8 cellular contexts compared by ENCODE assay signal in genomic region chr15:73677146-73677607, GRCh38. TPM values are rescaled to one million over a fixed set of nuclear protein-coding genes. Genes with fewer than 3 reads are reported as not detected.
DNase-seq lines count a peak whose midpoint lies in the region; ATAC-seq, FAIRE-seq and TF ChIP-seq lines count a peak whose summit lies in the region.

No MANE protein-coding gene starts in this region.

- no peaks in the 10 kb centered on the region for H3K9me3 ChIP-seq in GM12878 (replicated peaks; ENCODE audit: control insufficient read depth, insufficient read depth, low read length)

- no peak overlapping the region for H2AFZ ChIP-seq in GM12878 (ENCODE audit: control insufficient read depth, low read depth, low read length)

- BruUV-seq in GM12878 (replicated peaks; lab: Mats Ljungman, UMichigan), result no TSS peak

- no peak for TF ChIP-seq POLR2A in GM12878 (IDR thresholded peaks at IDR 0.05; ENCODE audit: low read depth, low read length)

- POLR2A ChIA-PET in GM12878 (lab: Charles Lee), result no interaction called here

- H3K4me2 ChIP-seq in GM12878 (ENCODE audit: control insufficient read depth, insufficient read depth), result no peak overlapping the region

- H3K4me1 ChIP-seq in GM12878 (ENCODE audit: control insufficient read depth, insufficient read depth, low read length), result no peaks in the 10 kb centered on the region

- no peaks in the 10 kb centered on the region for H3K79me2 ChIP-seq in GM12878 (ENCODE audit: control insufficient read depth, insufficient read depth, low read length)

- SMC1A ChIA-PET in GM12878 (lab: Charles Lee; ENCODE audit: uncharacterized antibody, unreplicated experiment), result interaction anchor here (0.6 to 6.1 kb wide), 8 partner anchors 9 to 41 kb away, joined by 3 to 45 read pairs (median 3); no protein-coding TSS in a partner anchor

- no peak overlapping the region for H3K4me3 ChIP-seq in GM12878

- H3K36me3 ChIP-seq in GM12878 (ENCODE audit: control insufficient read depth in 2 of 2, insufficient read depth in 2 of 2, low read length in 1 of 2), result no peaks in the 10 kb centered on the region

- 21% methylated on average over 5 of the region's 5 CpGs for WGBS in GM12878 (ENCODE audit: insufficient coverage, insufficient replicate concordance, low lambda C conversion rate, missing lambda C conversion rate)

- no peak for TF ChIP-seq EP300 in GM12878 (IDR thresholded peaks at IDR 0.05; ENCODE audit: borderline replicate concordance in 1 of 2, control insufficient read depth in 1 of 2, low read depth in 2 of 2, low read length in 2 of 2)

- H3K27me3 ChIP-seq in GM12878 (replicated peaks in 1 of 2; ENCODE audit: control insufficient read depth in 2 of 2, insufficient read depth in 2 of 2, low read length in 1 of 2), result peaks cover 2% of the 10 kb centered on the region in 2 experiments; a peak in 2 of 4 replicates

- DNase-seq in D341Med (ENCODE audit: low spot score), result peak; percentile 63
- peak; percentile 71 for DNase-seq in HuH-7 (ENCODE audit: low spot score)
- DNase-seq in SK-N-DZ (ENCODE audit: low spot score), result peak; percentile 66
- no peak for DNase-seq in GM12878 (ENCODE audit: low read depth, low spot score)
- DNase-seq in islet precursor cell, result peak; percentile 80
- peak; percentile 36 to 44 for DNase-seq in stimulated activated CD4-positive, alpha-beta T cell treated with anti-CD3 and anti-CD28 coated beads, Interleukin-4, amount 100 ng/mL, for 4 hours
- DNase-seq in posterior vena cava (ENCODE audit: low spot score), result no peak

- H3K9ac ChIP-seq in GM12878 (ENCODE audit: control insufficient read depth, insufficient read depth, low read length), result no peak overlapping the region

- no peaks in the 10 kb centered on the region for H4K20me1 ChIP-seq in GM12878 (ENCODE audit: control insufficient read depth, insufficient read depth)

- TF ChIP-seq CTCF in GM12878 (IDR thresholded peaks at IDR 0.05 in 2 of 3, conservative IDR thresholded peaks at IDR 0.05 in 1 of 3; ENCODE audit: control insufficient read depth in 2 of 3, extremely low read depth in 1 of 3, insufficient read depth in 1 of 3, low read depth in 3 of 3, low read length in 3 of 3), result peak; percentile 73 to 89 (median 82)

- intact Hi-C loops in GM12878 (cut with micrococcal nuclease; ENCODE audit: unreplicated experiment) (loop anchor here (1.0 kb wide), 1 partner anchor 23 kb away; no protein-coding TSS in a partner anchor), posterior vena cava (cut with DNase I) (loop anchor here (1.0 to 2.0 kb wide), 2 partner anchors 23 to 24 kb away; no protein-coding TSS in a partner anchor)

- CTCF ChIA-PET in GM12878 (lab: Yijun Ruan, JAX), result interaction anchor here (0.6 to 3.7 kb wide), 15 partner anchors 9 to 395 kb away, joined by 3 to 103 read pairs (median 7); partner anchors contain the start of gene NPTN

- peak; percentile 59 for TF ChIP-seq RAD21 in GM12878 (IDR thresholded peaks at IDR 0.05; ENCODE audit: insufficient read depth, low read depth, low read length)

- in situ Hi-C loops in GM12878 (cut with MboI), result no loop called here

- RAD21 ChIA-PET in GM12878 (lab: Charles Lee; ENCODE audit: unreplicated experiment), result interaction anchor here (0.7 to 1.9 kb wide), 5 partner anchors 21 to 56 kb away, joined by 3 to 19 read pairs (median 4); no protein-coding TSS in a partner anchor

- no peak overlapping the region for H3K27ac ChIP-seq in GM12878 (ENCODE audit: control insufficient read depth, insufficient read depth)

- ATAC-seq in GM12878 (peak; percentile 78), GM21528 (IDR thresholded peaks at IDR 0.05; ENCODE audit: low FRiP score, unreplicated experiment) (no peak)

- FAIRE-seq in GM12878 (lab: Jason Lieb, UNC), result peak; percentile 93

TF ChIP-seq in GM12878, 131 proteins besides CTCF, POLR2A, EP300 and RAD21:
- TF ChIP-seq SMC3 (IDR thresholded peaks at IDR 0.05; ENCODE audit: borderline replicate concordance, low read length) (peak; percentile 88), DPF2 (IDR thresholded peaks at IDR 0.05) (no peak), IKZF1 (conservative IDR thresholded peaks at IDR 0.05) (0 out of 2 replicates have a peak, but pooled peaks have one; percentile 16), YY1 (IDR thresholded peaks at IDR 0.05; ENCODE audit: low read depth, low read length) (peak; percentile 82), EZH2 (IDR thresholded peaks at IDR 0.05; ENCODE audit: borderline replicate concordance, control insufficient read depth, low read depth, low read length) (no peak), EED (IDR thresholded peaks at IDR 0.05; ENCODE audit: low read depth) (no peak), RBBP5 (conservative IDR thresholded peaks at IDR 0.05) (no peak), ZNF207 (IDR thresholded peaks at IDR 0.05; ENCODE audit: borderline replicate concordance) (no peak), SMAD5 (IDR thresholded peaks at IDR 0.05; ENCODE audit: low read depth) (no peak), USF2 (IDR thresholded peaks at IDR 0.05; ENCODE audit: borderline replicate concordance, low read depth, low read length) (no peak), POLR2AphosphoS2 (IDR thresholded peaks at IDR 0.05; ENCODE audit: low read depth, low read length) (no peak)

RNA-seq across cellular contexts. Expression of gene CD276, which starts 7.0 kb away (rescaled TPM):
- polyA plus RNA-seq in SK-N-DZ (2014; cell fraction: cytosol; rRNA removed), result 95.6 and 123 TPM in 2 replicates
- polyA plus RNA-seq in SK-N-DZ (2014; cell fraction: nucleus; rRNA removed), result 86.4 and 99.1 TPM in 2 replicates
- total RNA-seq in GM12878 (2013; cell fraction: nucleolus; rRNA removed), result 0.34 and 0.73 TPM in 2 replicates
- 1.0 and 1.8 TPM in 2 replicates for total RNA-seq in GM12878 (2014; rRNA removed)
- total RNA-seq in GM12878 (2014; rRNA removed; fragmentation: Illumina TruSeq; extraction: Trizol), result 0.41 and 0.67 TPM in 2 replicates
- total RNA-seq in GM12878 (2021), result 2.5 and 3.0 TPM in 2 replicates
- 2.0 TPM for polyA plus RNA-seq in GM12878 (2011; ENCODE audit: low read depth)
- polyA plus RNA-seq in GM12878 (2011; rRNA removed), result 0.27 and 1.2 TPM in 2 replicates
- polyA plus RNA-seq in GM12878 (2011; cell fraction: cytosol; rRNA removed), result 1.3 and 1.6 TPM in 2 replicates
- 3.9 and 4.6 TPM in 2 replicates for polyA plus RNA-seq in GM12878 (2011; cell fraction: nucleus; rRNA removed)
- 3.3 and 4.4 TPM in 2 replicates for polyA plus RNA-seq in GM12878 (2012)
- polyA plus RNA-seq in GM12878 (2014; fragmentation: Illumina TruSeq; extraction: Trizol), result 1.3 and 1.4 TPM in 2 replicates
- polyA plus RNA-seq in GM12878 (2014; fragmentation: Nextera tagmentation; extraction: Ambion mirVana), result under 1 TPM; 0.11 to 0.20 TPM
- polyA plus RNA-seq in GM12878 (2014; rRNA removed), result 1.3 TPM in 2 replicates
- 1 to 10 TPM in 1 of 2 experiments, under 1 TPM in 1; 0.16 to 1.1 TPM for polyA plus RNA-seq in GM12878 (2016; fragmentation: Nextera tagmentation; extraction: Ambion mirVana)
- 0.95 and 1.3 TPM in 2 replicates for polyA minus RNA-seq in GM12878 (2011; rRNA and poly(A)+ RNA removed)
- 0.62 and 3.5 TPM in 2 replicates for polyA minus RNA-seq in GM12878 (2011; cell fraction: cytosol; rRNA and poly(A)+ RNA removed)
- 0.60 and 1.8 TPM in 2 replicates for polyA minus RNA-seq in GM12878 (2011; cell fraction: nucleus; rRNA and poly(A)+ RNA removed)
- total RNA-seq in posterior vena cava, result 100 to 1,000 TPM in 1 of 2 donors, 10 to 100 TPM in 1; 84.1 to 137 TPM

RNA-seq across cellular contexts. Expression of gene NPTN, which starts 44.0 kb away (rescaled TPM):
- 83.9 and 106 TPM in 2 replicates for polyA plus RNA-seq in SK-N-DZ (2014; cell fraction: cytosol; rRNA removed)
- 71.4 and 78.7 TPM in 2 replicates for polyA plus RNA-seq in SK-N-DZ (2014; cell fraction: nucleus; rRNA removed)
- total RNA-seq in GM12878 (2013; cell fraction: nucleolus; rRNA removed), result 77.3 and 80.7 TPM in 2 replicates
- total RNA-seq in GM12878 (2014; rRNA removed), result 36.9 and 38.0 TPM in 2 replicates
- total RNA-seq in GM12878 (2014; rRNA removed; fragmentation: Illumina TruSeq; extraction: Trizol), result 41.0 and 45.6 TPM in 2 replicates
- total RNA-seq in GM12878 (2021), result 40.7 and 42.5 TPM in 2 replicates
- 21.6 TPM for polyA plus RNA-seq in GM12878 (2011; ENCODE audit: low read depth)
- polyA plus RNA-seq in GM12878 (2011; rRNA removed), result 43.4 and 53.8 TPM in 2 replicates
- 30.8 and 37.2 TPM in 2 replicates for polyA plus RNA-seq in GM12878 (2011; cell fraction: cytosol; rRNA removed)
- 56.9 and 67.2 TPM in 2 replicates for polyA plus RNA-seq in GM12878 (2011; cell fraction: nucleus; rRNA removed)
- 27.7 and 36.8 TPM in 2 replicates for polyA plus RNA-seq in GM12878 (2012)
- 79.1 and 84.8 TPM in 2 replicates for polyA plus RNA-seq in GM12878 (2014; fragmentation: Illumina TruSeq; extraction: Trizol)
- polyA plus RNA-seq in GM12878 (2014; fragmentation: Nextera tagmentation; extraction: Ambion mirVana), result 10 to 100 TPM; 17.8 to 21.9 TPM
- 33.7 and 35.4 TPM in 2 replicates for polyA plus RNA-seq in GM12878 (2014; rRNA removed)
- polyA plus RNA-seq in GM12878 (2016; fragmentation: Nextera tagmentation; extraction: Ambion mirVana), result 10 to 100 TPM; 45.7 to 48.1 TPM
- 33.4 and 39.0 TPM in 2 replicates for polyA minus RNA-seq in GM12878 (2011; rRNA and poly(A)+ RNA removed)
- 11.6 and 19.0 TPM in 2 replicates for polyA minus RNA-seq in GM12878 (2011; cell fraction: cytosol; rRNA and poly(A)+ RNA removed)
- polyA minus RNA-seq in GM12878 (2011; cell fraction: nucleus; rRNA and poly(A)+ RNA removed), result 32.8 and 49.5 TPM in 2 replicates
- total RNA-seq in posterior vena cava, result 100 to 1,000 TPM; 164 to 189 TPM

Comparison
In these comparisons a context has a peak if more than half of its experiments do, and no peak if none do; other contexts are left out.
1. DNase-seq: peak in D341Med (single experiment), HuH-7 (single experiment), SK-N-DZ (single experiment), islet precursor cell (single experiment) and stimulated activated CD4-positive, alpha-beta T cell treated with anti-CD3 and anti-CD28 coated beads, Interleukin-4, amount 100 ng/mL, for 4 hours (2 of 2); none in GM12878 (single experiment) and posterior vena cava (single experiment).
2. RNA of gene CD276, which starts 7.0 kb away (total RNA-seq): 84.1 to 137 TPM in posterior vena cava; 0.34 to 3.0 TPM in GM12878; every median in the first group is over 10 times any median in the second.